In genomic region chr5:172939045-172939444, GRCh38 we compare ENCODE assay signal across 8 cellular contexts. TPM values are rescaled to one million over a fixed set of nuclear protein-coding genes. Genes with fewer than 3 reads are reported as not detected.
DNase-seq lines count a peak whose midpoint lies in the region; ATAC-seq and TF ChIP-seq lines count a peak whose summit lies in the region.

No MANE protein-coding gene starts in this region.

- H3K9me3 Mint-ChIP-seq in mesothelial cell of epicardium, result no peaks in the 10 kb centered on the region

- no peak overlapping the region for H3K4me3 Mint-ChIP-seq in mesothelial cell of epicardium

- peaks cover 0 to 18% (median 0%) of the 10 kb centered on the region in 11 experiments; a peak in 5 of 22 replicates for H4K20me1 ChIP-seq in BLaER1 treated with 17β-estradiol and CSF1 and Interleukin-3, amounts not matched to agents 10 nM and 100 nM

- peak overlapping the region in 1 of 11 experiments; percentile 24; a peak in 1 of 22 replicates for H3K9ac ChIP-seq in BLaER1 treated with 17β-estradiol and CSF1 and Interleukin-3, amounts not matched to agents 10 nM and 100 nM

- H3K27ac Mint-ChIP-seq in mesothelial cell of epicardium, result no peak overlapping the region

- H3K4me3 ChIP-seq in BLaER1 treated with 17β-estradiol and CSF1 and Interleukin-3, amounts not matched to agents 10 nM and 100 nM, result no peak overlapping the region

- peak overlapping the region in 2 of 11 experiments; percentile 7 to 8; a peak in 2 of 22 replicates for H3K4me2 ChIP-seq in BLaER1 treated with 17β-estradiol and CSF1 and Interleukin-3, amounts not matched to agents 10 nM and 100 nM

- H3K36me3 Mint-ChIP-seq in mesothelial cell of epicardium, result peaks cover 28% of the 10 kb centered on the region

- no peaks in the 10 kb centered on the region for H3K9me3 ChIP-seq in BLaER1 treated with 17β-estradiol and CSF1 and Interleukin-3, amounts not matched to agents 10 nM and 100 nM (replicated peaks in 1 of 11)

- H3K27ac ChIP-seq in BLaER1 treated with 17β-estradiol and CSF1 and Interleukin-3, amounts not matched to agents 10 nM and 100 nM, result peak overlapping the region in 9 of 11 experiments; percentile 17 to 87 (median 54); a peak in 14 of 22 replicates

- DNase-seq in HEK293T (ENCODE audit: extremely low spot score), result peak; percentile 59
- peak; percentile 38 for DNase-seq in SW480 (ENCODE audit: low spot score)
- peak; percentile 62 for DNase-seq in iPS-NIHi11 (ENCODE audit: low spot score)
- no peak for DNase-seq in NK-92 treated with Interleukin-12 subunit alpha and Interleukin-12 subunit beta, amount 100 ng/mL, for 24 hours (lab: John Stamatoyannopoulos, UW)
- DNase-seq in mesothelial cell of epicardium (ENCODE audit: low spot score in 2 of 2, unreplicated experiment in 2 of 2), result no peak
- no peak for DNase-seq in NCI-H1105 (lab: John Stamatoyannopoulos, UW)

- ATAC-seq in GM19328 (IDR thresholded peaks at IDR 0.05; ENCODE audit: unreplicated experiment), result no peak

- H3K4me1 ChIP-seq in BLaER1 treated with 17β-estradiol and CSF1 and Interleukin-3, amounts not matched to agents 10 nM and 100 nM, result peaks cover 30 to 88% (median 68%) of the 10 kb centered on the region in 10 experiments

- H3K27me3 Mint-ChIP-seq in mesothelial cell of epicardium (ENCODE audit: low read depth), result no peaks in the 10 kb centered on the region

- H3K27me3 ChIP-seq in BLaER1 treated with 17β-estradiol and CSF1 and Interleukin-3, amounts not matched to agents 10 nM and 100 nM, result no peaks in the 10 kb centered on the region

- TF ChIP-seq CTCF in mesothelial cell of epicardium (IDR thresholded peaks at IDR 0.05; ENCODE audit: unreplicated experiment), result no peak

- POLR2A ChIA-PET in HEK293T (lab: Yijun Ruan, JAX), result interaction anchor here (1.1 kb wide), 1 partner anchor 168 kb away, joined by 4 read pairs; the partner anchor contains the start of gene DUSP1

- H3K4me1 Mint-ChIP-seq in mesothelial cell of epicardium, result peaks cover 19% of the 10 kb centered on the region

- peaks cover 24 to 100% (median 73%) of the 10 kb centered on the region in 11 experiments for H3K36me3 ChIP-seq in BLaER1 treated with 17β-estradiol and CSF1 and Interleukin-3, amounts not matched to agents 10 nM and 100 nM

- CTCF ChIA-PET in HEK293T (lab: Yijun Ruan, JAX), result interaction anchor here (0.7 to 2.3 kb wide), 6 partner anchors 12 to 232 kb away, joined by 3 to 15 read pairs (median 5); no protein-coding TSS in a partner anchor

TF ChIP-seq in HEK293T, 16 proteins besides CTCF, POLR2A, EP300 and RAD21:
- 0 out of 2 replicates have a peak, but pooled peaks have one; percentile 11 for TF ChIP-seq HDGF (IDR thresholded peaks at IDR 0.05; ENCODE audit: borderline replicate concordance)
- no peak for TF ChIP-seq ELF4 (IDR thresholded peaks at IDR 0.05)
- TF ChIP-seq PKNOX1 (IDR thresholded peaks at IDR 0.05), result no peak

RNA-seq across cellular contexts. Expression of gene RPL26L1, which starts 20.2 kb away (rescaled TPM):
- total RNA-seq in mesothelial cell of epicardium, result 43.0 to 43.9 TPM (median 43.9 TPM) in 3 replicates

RNA-seq across cellular contexts. Expression of gene ATP6V0E1, which starts 44.5 kb away (rescaled TPM):
- total RNA-seq in mesothelial cell of epicardium, result 116 to 125 TPM (median 120 TPM) in 3 replicates

Comparison
In these comparisons a context has a peak if more than half of its experiments do, and no peak if none do; other contexts are left out.
1. DNase-seq: peak in HEK293T (single experiment), SW480 (single experiment) and iPS-NIHi11 (single experiment); none in NK-92 treated with Interleukin-12 subunit alpha and Interleukin-12 subunit beta, amount 100 ng/mL, for 24 hours (single experiment), mesothelial cell of epicardium (0 of 2) and NCI-H1105 (single experiment).